In the genomic region with DNA sequence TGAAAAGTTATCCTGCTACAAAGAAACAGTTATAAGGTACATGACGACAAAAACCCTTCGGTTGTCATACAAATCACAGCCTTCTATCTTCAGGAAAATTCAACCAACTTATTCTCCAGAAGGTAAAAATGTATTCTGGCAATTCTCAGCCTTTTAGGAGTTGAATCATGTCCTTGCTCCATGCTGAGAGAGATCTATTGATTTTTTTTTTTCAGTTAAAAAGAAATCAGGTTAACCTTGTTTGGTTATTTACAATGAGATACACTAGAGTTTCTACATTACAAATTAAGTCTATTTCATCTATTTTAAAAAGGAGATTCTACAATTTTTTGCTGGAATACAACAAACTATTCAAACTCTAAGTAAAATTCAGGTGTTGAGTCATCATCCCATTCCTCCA, we compare ENCODE assay signal across 11 cellular contexts. TPM values are rescaled to one million over a fixed set of nuclear protein-coding genes. Genes with fewer than 3 reads are reported as not detected.
"Had no signal": no experiment of that assay in that cellular context is flagged by ENCODE, and none has a peak within 500 bp of the region (broad histone marks: within the 10 kb centered on the region; RNA-seq: fewer than 3 reads in every experiment).

No MANE protein-coding gene starts in this region.

- H3K9me3 ChIP-seq: HAP-1 had no signal

- H2AFZ ChIP-seq: GM23248, GM23338 had no signal

- H3K4me1 ChIP-seq: HAP-1 had no signal

- FAIRE-seq: H1, H54 had no signal

- H3K4me2 ChIP-seq: GM23338 had no signal

- H3K9ac ChIP-seq: GM23248 had no signal

- ATAC-seq: GM23338, HCT116 had no signal

- H3K4me3 ChIP-seq: GM23248, GM23338, HAP-1 had no signal

- DNase-seq: GM23248, GOT3, H7, H9, HCEC 1CT, HFFc6 had no signal

- H3K27ac ChIP-seq: GM23248 had no signal

- H3K36me3 ChIP-seq: HAP-1 had no signal

RNA-seq across cellular contexts. Expression of a gene that starts 45.4 kb away (rescaled TPM):
- total RNA-seq: GM23338, H1, H7, H9 had no signal
- polyA plus RNA-seq: GM23338, H1 had no signal
